ENCODE assay signal across 8 cellular contexts in the genomic region with DNA sequence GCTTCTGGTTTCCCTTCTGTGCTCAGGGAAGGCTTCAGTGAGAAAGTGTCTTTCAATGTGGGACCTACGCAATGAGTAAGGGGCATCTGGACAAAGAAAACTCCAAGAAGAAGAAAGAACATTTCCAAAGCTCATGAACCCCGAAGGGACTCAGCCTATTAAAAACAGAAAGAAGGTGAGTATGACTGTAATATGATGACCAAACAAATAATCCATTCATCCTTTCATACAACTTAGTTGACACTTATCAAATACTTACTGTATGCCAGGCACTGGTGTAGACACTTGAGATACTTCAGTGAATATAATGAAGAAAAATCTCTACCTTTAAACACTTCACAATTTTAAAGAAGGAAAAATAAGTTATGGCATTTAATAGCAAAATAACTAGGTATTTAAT.
"Had no signal": no experiment of that assay in that cellular context is flagged by ENCODE, and none has a peak within 500 bp of the region (broad histone marks: within the 10 kb centered on the region; RNA-seq: fewer than 3 reads in every experiment).

No MANE protein-coding gene starts in this region.

- DNase-seq: GDM1, GF-D8 had no signal

- H3K4me3 ChIP-seq: GM12878 had no signal

- ATAC-seq: GM12878 had no signal

- FAIRE-seq: G401.6, GM12878, GM12891, GM12892, GM18507, GM19239 had no signal
